In the genomic region with DNA sequence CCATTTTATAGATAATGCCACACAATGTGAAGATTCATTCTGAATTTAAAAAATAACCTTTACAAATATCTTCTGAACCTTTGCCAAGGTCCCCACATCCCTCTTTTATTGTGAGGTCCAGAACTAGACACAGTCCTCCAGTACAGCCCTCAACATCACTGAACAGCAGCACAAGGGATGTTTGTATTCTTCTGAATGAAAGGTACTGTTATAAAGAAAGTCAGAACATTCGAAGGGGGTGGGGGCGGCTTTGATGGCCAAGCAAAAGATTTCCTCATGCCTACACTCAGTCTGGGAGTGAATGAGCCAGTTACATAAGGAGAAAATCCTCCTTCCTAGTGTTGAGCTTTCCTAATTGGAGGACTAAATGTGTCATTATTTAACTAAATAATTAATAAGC, we compare ENCODE assay signal across 20 cellular contexts.
DNase-seq lines count a peak whose midpoint lies in the region; ATAC-seq, FAIRE-seq and TF ChIP-seq lines count a peak whose summit lies in the region.
"Had no signal": no experiment of that assay in that cellular context is flagged by ENCODE, and none has a peak within 500 bp of the region (broad histone marks: within the 10 kb centered on the region; RNA-seq: fewer than 3 reads in every experiment).

No MANE protein-coding gene starts in this region.

- H3K27ac Mint-ChIP-seq in endodermal cell: no peak overlapping the region
- H3K27ac Mint-ChIP-seq in progenitor cell of endocrine pancreas: no peak overlapping the region
- H3K27ac Mint-ChIP-seq: CD4-positive, alpha-beta T cell; HFFc6 had no signal

- H3K36me3 Mint-ChIP-seq in endodermal cell (ENCODE audit: low read depth): no peaks in the 10 kb centered on the region
- H3K36me3 Mint-ChIP-seq in progenitor cell of endocrine pancreas (ENCODE audit: insufficient read depth): no peaks in the 10 kb centered on the region

- WGBS in endodermal cell (ENCODE audit: insufficient coverage in 1 of 2, insufficient read length in 1 of 2), 2 experiments: 96% methylated on average over 2 of the region's 2 CpGs; no CpG with 5 or more reads in 1 of the 2 experiments

- H3K4me1 Mint-ChIP-seq in endodermal cell (peaks cover 11% of the 10 kb centered on the region), progenitor cell of endocrine pancreas (ENCODE audit: low read depth) (peaks cover 8% of the 10 kb centered on the region)

- no peak overlapping the region for H3K27ac ChIP-seq in endodermal cell (ENCODE audit: low read depth, low read length)
- H3K27ac ChIP-seq: C4-2B had no signal

- H3K4me1 ChIP-seq in endodermal cell (ENCODE audit: control insufficient read depth, insufficient read depth, low read length): no peaks in the 10 kb centered on the region

- H3K9me3 Mint-ChIP-seq in endodermal cell (no peaks in the 10 kb centered on the region), progenitor cell of endocrine pancreas (ENCODE audit: low read depth) (no peaks in the 10 kb centered on the region)
- H3K9me3 Mint-ChIP-seq: CD4-positive, alpha-beta T cell; HFFc6 had no signal

- H3K36me3 ChIP-seq in endodermal cell (ENCODE audit: control insufficient read depth, insufficient read depth, low read length): no peaks in the 10 kb centered on the region

- no peak overlapping the region for H3K9ac ChIP-seq in endodermal cell (ENCODE audit: extremely low read depth, low read length, poor library complexity, severe bottlenecking)

- intact Hi-C loops in sciatic nerve (cut with DNase I): no loop called here

- ATAC-seq in sciatic nerve (peak; percentile 63), GM21717 (IDR thresholded peaks at IDR 0.05; ENCODE audit: unreplicated experiment) (no peak)
- ATAC-seq: GM12878, HCT116 had no signal

- no peak overlapping the region for H3K4me3 Mint-ChIP-seq in endodermal cell
- H3K4me3 Mint-ChIP-seq in progenitor cell of endocrine pancreas (ENCODE audit: low read depth): no peak overlapping the region
- H3K4me3 Mint-ChIP-seq: HFFc6 had no signal

- TF ChIP-seq CTCF in endodermal cell (conservative IDR thresholded peaks at IDR 0.05) (no peak), progenitor cell of endocrine pancreas (IDR thresholded peaks at IDR 0.05; ENCODE audit: unreplicated experiment) (no peak)

- H3K4me3 ChIP-seq in endodermal cell (ENCODE audit: low read length): no peak overlapping the region
- H3K4me3 ChIP-seq: GM12878 had no signal

- peaks cover 29% of the 10 kb centered on the region for H3K27me3 ChIP-seq in endodermal cell (ENCODE audit: control insufficient read depth, insufficient read depth, low read length, poor library complexity, severe bottlenecking)

- H3K27me3 Mint-ChIP-seq in endodermal cell (ENCODE audit: insufficient read depth) (peaks cover 18% of the 10 kb centered on the region), progenitor cell of endocrine pancreas (peaks cover 44% of the 10 kb centered on the region)

- in situ Hi-C loops in SK-MEL-5 (cut with HindIII; ENCODE audit: low pct_unique_long_range_greater_than_20kb, low sequenced_read_pairs): no loop called here

- no peak for DNase-seq in HTR-8/SVneo (ENCODE audit: insufficient read length, low spot score)
- peak; percentile 93 for DNase-seq in SK-MEL-5 (ENCODE audit: low read depth, low spot score)
- peak; percentile 13 for DNase-seq in medulla oblongata (ENCODE audit: extremely low spot score)
- no peak for DNase-seq in sciatic nerve (ENCODE audit: low spot score)
- DNase-seq in endodermal cell: no peak
- DNase-seq in progenitor cell of endocrine pancreas (ENCODE audit: low spot score, unreplicated experiment): no peak
- DNase-seq in NCI-H2107 treated with DMSO at 0.1 percent for 48 hours (lab: John Stamatoyannopoulos, UW; ENCODE audit: unreplicated experiment): no peak
- DNase-seq: ACHN; CD4-positive, alpha-beta T cell; DMS79 treated with DMSO at 0.1 percent for 48 hours; EL; GOT3; H7; HFFc6; KG1 had no signal

- FAIRE-seq in HTR-8/SVneo (lab: Jason Lieb, UNC): peak; percentile 64
- FAIRE-seq: A204.1 had no signal

- no peaks in the 10 kb centered on the region for H3K9me3 ChIP-seq in endodermal cell (ENCODE audit: control insufficient read depth, low read length)

Comparison
In these comparisons a context has a peak if more than half of its experiments do, and no peak if none do; other contexts are left out.
1. DNase-seq: peak in SK-MEL-5 (single experiment) and medulla oblongata (single experiment); none in HTR-8/SVneo (single experiment), sciatic nerve (single experiment), endodermal cell (single experiment), progenitor cell of endocrine pancreas (single experiment) and NCI-H2107 treated with DMSO at 0.1 percent for 48 hours (single experiment).